38 cellular contexts compared by ENCODE assay signal in genomic region chr7:104695563-104695962, GRCh38.
"Had no signal": no experiment of that assay in that cellular context is flagged by ENCODE, and none has a peak within 500 bp of the region (broad histone marks: within the 10 kb centered on the region; RNA-seq: fewer than 3 reads in every experiment).

No MANE protein-coding gene starts in this region.

- H3K27ac ChIP-seq: adrenal gland, ascending aorta, body of pancreas, brain microvascular endothelial cell, breast epithelium, cardiac muscle cell had no signal

- H3K27me3 Mint-ChIP-seq: activated naive CD8-positive, alpha-beta T cell treated with anti-CD3 and anti-CD28 coated beads for 36 hours; activated naive CD8-positive, alpha-beta T cell treated with anti-CD3 and anti-CD28 coated beads, Interleukin-2, amount 10 ng/mL, durations not matched to agents 7 days and 5 days; activated naive CD8-positive, alpha-beta T cell treated with anti-CD3 and anti-CD28 coated beads, Interleukin-2, amount 50 U/mL, for 24 hours; activated T-cell treated with anti-CD3 and anti-CD28 coated beads, Interleukin-2, amount 50 U/mL, for 24 hours; brain; central memory CD8-positive, alpha-beta T cell had no signal

- H3K9me3 Mint-ChIP-seq: activated naive CD4-positive, alpha-beta T cell treated with anti-CD3 and anti-CD28 coated beads for 36 hours; activated naive CD4-positive, alpha-beta T cell treated with anti-CD3 and anti-CD28 coated beads, Interleukin-2, amount 10 ng/mL, durations not matched to agents 7 days and 5 days; activated naive CD8-positive, alpha-beta T cell treated with anti-CD3 and anti-CD28 coated beads, Interleukin-2, amount 10 ng/mL, durations not matched to agents 7 days and 5 days; activated T-helper 1 cell treated with anti-CD3 and anti-CD28 coated beads, Interleukin-12 subunit alpha, Interleukin-12 subunit beta, Interleukin-2, Interleukin-4 antibody, amounts not matched to agents 30 ng/mL and 10 ng/mL and 1 ng/mL, durations not matched to agents 14 hours and 24 hours and 36 hours; activated T-helper 17 cell treated with anti-CD3 and anti-CD28 coated beads, Interleukin-2, amount 50 U/mL, for 72 hours; activated T-helper 2 cell treated with anti-CD3 and anti-CD28 coated beads, Interferon-gamma antibody, Interleukin-2, Interleukin-4, amounts not matched to agents 10 μg/mL and 5 μg/mL and 100 μg/mL, durations not matched to agents 14 hours and 24 hours and 36 hours had no signal

- H3K36me3 ChIP-seq: adrenal gland, ascending aorta, brain microvascular endothelial cell, breast epithelium, cardiac muscle cell had no signal

- DNase-seq: activated effector memory CD4-positive, alpha-beta T cell treated with anti-CD3 and anti-CD28 coated beads, Interleukin-2, amount 50 U/mL, for 16 hours; activated effector memory CD4-positive, alpha-beta T cell treated with Interleukin-2 at 50 U/mL for 16 hours; activated gamma-delta T cell; activated gamma-delta T cell treated with Interleukin-2 at 50 U/mL for 16 hours; activated naive CD4-positive, alpha-beta T cell; activated naive CD4-positive, alpha-beta T cell treated with anti-CD3 and anti-CD28 coated beads for 36 hours; activated naive CD4-positive, alpha-beta T cell treated with anti-CD3 and anti-CD28 coated beads, Interleukin-2, amount 10 ng/mL, durations not matched to agents 7 days and 5 days; activated naive CD4-positive, alpha-beta T cell treated with anti-CD3 and anti-CD28 coated beads, Interleukin-2, amount 50 U/mL, for 16 hours; activated naive CD4-positive, alpha-beta T cell treated with Interleukin-2 at 50 U/mL for 16 hours; activated naive CD8-positive, alpha-beta T cell treated with anti-CD3 and anti-CD28 coated beads for 36 hours; activated naive CD8-positive, alpha-beta T cell treated with anti-CD3 and anti-CD28 coated beads, Interleukin-2, amount 10 ng/mL, durations not matched to agents 7 days and 5 days; activated naive CD8-positive, alpha-beta T cell treated with anti-CD3 and anti-CD28 coated beads, Interleukin-2, amount 50 U/mL, for 24 hours; activated T-cell treated with anti-CD3 and anti-CD28 coated beads, Interleukin-2, amount 50 U/mL, for 1 hour; activated T-cell treated with anti-CD3 and anti-CD28 coated beads, Interleukin-2, amount 50 U/mL, for 24 hours; activated T-cell treated with anti-CD3 and anti-CD28 coated beads, Interleukin-2, amount 50 U/mL, for 4 hours; activated T-cell treated with anti-CD3 and anti-CD28 coated beads, Interleukin-2, amount 50 U/mL, for 48 hours; activated T-cell treated with anti-CD3 and anti-CD28 coated beads, Interleukin-2, amount 50 U/mL, for 72 hours; adrenal gland; amniotic stem cell; amygdala; anterior cingulate cortex; aorta; body of pancreas; brain microvascular endothelial cell; caudate nucleus; central memory CD4-positive, alpha-beta T cell; cerebellar nuclear complex had no signal

- H3K9me3 ChIP-seq: adrenal gland, ascending aorta, body of pancreas, breast epithelium had no signal

- H3K4me1 Mint-ChIP-seq: activated naive CD4-positive, alpha-beta T cell treated with anti-CD3 and anti-CD28 coated beads, Interleukin-2, amount 10 ng/mL, durations not matched to agents 7 days and 5 days; activated naive CD4-positive, alpha-beta T cell treated with anti-CD3 and anti-CD28 coated beads, Interleukin-2, amount 50 U/mL, for 24 hours; activated naive CD8-positive, alpha-beta T cell treated with anti-CD3 and anti-CD28 coated beads for 36 hours; activated naive CD8-positive, alpha-beta T cell treated with anti-CD3 and anti-CD28 coated beads, Interleukin-2, amount 10 ng/mL, durations not matched to agents 7 days and 5 days; activated naive CD8-positive, alpha-beta T cell treated with anti-CD3 and anti-CD28 coated beads, Interleukin-2, amount 50 U/mL, for 24 hours; activated T-helper 17 cell treated with anti-CD3 and anti-CD28 coated beads, Interleukin-2, amount 50 U/mL, for 72 hours; brain; central memory CD8-positive, alpha-beta T cell had no signal

- H3K27me3 ChIP-seq: adrenal gland, ascending aorta, body of pancreas, brain microvascular endothelial cell, breast epithelium, cardiac muscle cell had no signal

- H3K4me1 ChIP-seq: adrenal gland, ascending aorta, body of pancreas, breast epithelium had no signal

- H3K4me3 ChIP-seq: adrenal gland, ascending aorta, body of pancreas, breast epithelium, cardiac muscle cell had no signal

- H3K27ac Mint-ChIP-seq: activated naive CD4-positive, alpha-beta T cell treated with anti-CD3 and anti-CD28 coated beads for 36 hours; activated naive CD4-positive, alpha-beta T cell treated with anti-CD3 and anti-CD28 coated beads, Interleukin-2, amount 10 ng/mL, durations not matched to agents 7 days and 5 days; activated naive CD4-positive, alpha-beta T cell treated with anti-CD3 and anti-CD28 coated beads, Interleukin-2, amount 50 U/mL, for 24 hours; activated naive CD4-positive, alpha-beta T cell treated with anti-CD3 and anti-CD28 coated beads, Interleukin-2, amount 50 U/mL, for 72 hours; activated naive CD8-positive, alpha-beta T cell; activated naive CD8-positive, alpha-beta T cell treated with anti-CD3 and anti-CD28 coated beads for 36 hours; activated naive CD8-positive, alpha-beta T cell treated with anti-CD3 and anti-CD28 coated beads, Interleukin-2, amount 10 ng/mL, durations not matched to agents 7 days and 5 days; activated naive CD8-positive, alpha-beta T cell treated with anti-CD3 and anti-CD28 coated beads, Interleukin-2, amount 50 U/mL, for 24 hours; activated T-cell treated with anti-CD3 and anti-CD28 coated beads, Interleukin-2, amount 50 U/mL, for 24 hours; activated T-cell treated with anti-CD3 and anti-CD28 coated beads, Interleukin-2, amount 50 U/mL, for 72 hours; activated T-helper 1 cell treated with anti-CD3 and anti-CD28 coated beads, Interleukin-12 subunit alpha, Interleukin-12 subunit beta, Interleukin-2, Interleukin-4 antibody, amounts not matched to agents 30 ng/mL and 10 ng/mL and 1 ng/mL, durations not matched to agents 14 hours and 24 hours and 36 hours; activated T-helper 17 cell treated with anti-CD3 and anti-CD28 coated beads, Interleukin-2, amount 50 U/mL, for 72 hours; activated T-helper 2 cell treated with anti-CD3 and anti-CD28 coated beads, Interferon-gamma antibody, Interleukin-2, Interleukin-4, amounts not matched to agents 10 μg/mL and 5 μg/mL and 100 μg/mL, durations not matched to agents 14 hours and 24 hours and 36 hours; brain had no signal

- H3K36me3 Mint-ChIP-seq: activated naive CD4-positive, alpha-beta T cell treated with anti-CD3 and anti-CD28 coated beads, Interleukin-2, amount 10 ng/mL, durations not matched to agents 7 days and 5 days; activated naive CD4-positive, alpha-beta T cell treated with anti-CD3 and anti-CD28 coated beads, Interleukin-2, amount 50 U/mL, for 24 hours; activated naive CD4-positive, alpha-beta T cell treated with anti-CD3 and anti-CD28 coated beads, Interleukin-2, amount 50 U/mL, for 72 hours; activated naive CD8-positive, alpha-beta T cell; activated naive CD8-positive, alpha-beta T cell treated with anti-CD3 and anti-CD28 coated beads for 36 hours; activated naive CD8-positive, alpha-beta T cell treated with anti-CD3 and anti-CD28 coated beads, Interleukin-2, amount 10 ng/mL, durations not matched to agents 7 days and 5 days; brain had no signal

- H3K4me3 Mint-ChIP-seq: activated naive CD4-positive, alpha-beta T cell treated with anti-CD3 and anti-CD28 coated beads for 36 hours; activated naive CD4-positive, alpha-beta T cell treated with anti-CD3 and anti-CD28 coated beads, Interleukin-2, amount 10 ng/mL, durations not matched to agents 7 days and 5 days; activated naive CD4-positive, alpha-beta T cell treated with anti-CD3 and anti-CD28 coated beads, Interleukin-2, amount 50 U/mL, for 24 hours; activated naive CD8-positive, alpha-beta T cell; activated naive CD8-positive, alpha-beta T cell treated with anti-CD3 and anti-CD28 coated beads for 36 hours; activated naive CD8-positive, alpha-beta T cell treated with anti-CD3 and anti-CD28 coated beads, Interleukin-2, amount 10 ng/mL, durations not matched to agents 7 days and 5 days; activated naive CD8-positive, alpha-beta T cell treated with anti-CD3 and anti-CD28 coated beads, Interleukin-2, amount 50 U/mL, for 24 hours; activated T-cell treated with anti-CD3 and anti-CD28 coated beads, Interleukin-2, amount 50 U/mL, for 24 hours; activated T-cell treated with anti-CD3 and anti-CD28 coated beads, Interleukin-2, amount 50 U/mL, for 4 hours; activated T-cell treated with anti-CD3 and anti-CD28 coated beads, Interleukin-2, amount 50 U/mL, for 72 hours; activated T-helper 1 cell treated with anti-CD3 and anti-CD28 coated beads, Interleukin-12 subunit alpha, Interleukin-12 subunit beta, Interleukin-2, Interleukin-4 antibody, amounts not matched to agents 30 ng/mL and 10 ng/mL and 1 ng/mL, durations not matched to agents 14 hours and 24 hours and 36 hours; activated T-helper 17 cell treated with anti-CD3 and anti-CD28 coated beads, Interleukin-2, amount 50 U/mL, for 72 hours; brain; central memory CD8-positive, alpha-beta T cell had no signal
